In the genomic region with DNA sequence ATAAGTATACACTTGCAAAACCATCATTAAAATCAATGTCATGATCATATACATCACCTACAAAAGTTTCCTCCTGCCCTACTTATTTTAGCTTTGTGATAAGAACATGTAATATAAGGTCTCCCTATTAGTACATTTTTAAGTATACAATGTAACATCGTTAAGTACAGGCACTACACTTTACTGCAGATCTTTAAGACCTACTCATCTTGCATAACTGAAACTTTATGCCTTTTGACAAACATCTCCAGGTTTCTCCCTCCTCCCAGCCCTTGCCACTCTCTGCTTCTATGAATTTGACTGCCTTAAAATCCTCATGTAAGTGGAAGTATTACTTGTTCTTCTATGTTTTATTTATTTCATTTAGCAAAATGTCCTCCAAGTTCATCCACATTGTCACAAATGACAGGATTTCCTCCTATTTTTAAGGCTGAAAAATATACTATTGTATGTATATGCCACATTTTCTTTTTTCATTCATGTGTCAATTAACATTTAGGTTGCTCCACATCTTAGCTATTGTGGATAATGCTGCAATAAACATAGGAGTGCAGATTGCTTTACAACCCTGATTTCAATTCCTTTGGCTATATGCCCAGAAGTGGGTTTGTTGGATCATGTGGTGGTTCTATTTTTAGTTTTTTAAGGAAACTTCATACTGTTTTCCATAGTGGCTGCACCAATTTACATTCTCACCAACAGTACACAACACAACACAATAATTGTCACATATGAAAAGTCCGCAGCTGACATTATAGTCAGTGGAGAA, we compare ENCODE assay signal across 17 cellular contexts.
DNase-seq lines count a peak whose midpoint lies in the region; ATAC-seq, FAIRE-seq and TF ChIP-seq lines count a peak whose summit lies in the region.
"Had no signal": no experiment of that assay in that cellular context is flagged by ENCODE, and none has a peak within 500 bp of the region (broad histone marks: within the 10 kb centered on the region; RNA-seq: fewer than 3 reads in every experiment).

No MANE protein-coding gene starts in this region.

- no peak overlapping the region for H4K91ac ChIP-seq in trophoblast cell (ENCODE audit: low read depth, low read length)

- H2BK5ac ChIP-seq in trophoblast cell (ENCODE audit: low read depth, low read length, poor library complexity): no peak overlapping the region

- no peak overlapping the region for H3K23ac ChIP-seq in trophoblast cell (ENCODE audit: low read length)

- no peaks in the 10 kb centered on the region for H3K79me1 ChIP-seq in trophoblast cell (ENCODE audit: low read length)

- H3K4ac ChIP-seq in trophoblast cell (ENCODE audit: low read depth, low read length): no peak overlapping the region

- H3K27me3 ChIP-seq in bronchial epithelial cell (ENCODE audit: control insufficient read depth, insufficient read depth, low read length): no peaks in the 10 kb centered on the region
- no peaks in the 10 kb centered on the region for H3K27me3 ChIP-seq in kidney epithelial cell (ENCODE audit: control insufficient read depth, insufficient read depth, low read length)
- H3K27me3 ChIP-seq in trophoblast cell (ENCODE audit: insufficient read depth, low read length): no peaks in the 10 kb centered on the region
- no peaks in the 10 kb centered on the region for H3K27me3 ChIP-seq in tibial artery
- H3K27me3 ChIP-seq: dorsolateral prefrontal cortex, foreskin keratinocyte had no signal

- no peak overlapping the region for H4K8ac ChIP-seq in trophoblast cell (ENCODE audit: low read depth, low read length)

- no CpG with 5 or more reads among the region's 2 CpGs for WGBS in trophoblast cell (ENCODE audit: extremely low coverage, insufficient coverage, insufficient read length)

- no peak overlapping the region for H2BK12ac ChIP-seq in trophoblast cell (ENCODE audit: low read length)

- H3K9me3 ChIP-seq in trophoblast cell (ENCODE audit: insufficient read depth, low read depth, low read length) (no peaks in the 10 kb centered on the region), tibial artery (no peaks in the 10 kb centered on the region)

- no peak overlapping the region for H3K14ac ChIP-seq in trophoblast cell (ENCODE audit: low read length)

- H2AK5ac ChIP-seq in trophoblast cell (ENCODE audit: low read length): no peak overlapping the region

- no peak overlapping the region for H4K12ac ChIP-seq in trophoblast cell (ENCODE audit: low read depth, low read length)

- DNase-seq in DMS 273 (lab: John Stamatoyannopoulos, UW; ENCODE audit: unreplicated experiment) (peak; percentile 82), NCI-H2171 (lab: John Stamatoyannopoulos, UW) (peak; percentile 25), bronchial epithelial cell (ENCODE audit: low read depth) (peak; percentile 5), kidney epithelial cell (ENCODE audit: low read depth) (peak; percentile 16), trophoblast cell (no peak), tibial artery (no peak), KBM-7 (no peak)
- DNase-seq: activated CD4-positive, alpha-beta T cell treated with anti-CD3 and anti-CD28 coated beads for 1 hour; activated naive CD8-positive, alpha-beta T cell treated with anti-CD3 and anti-CD28 coated beads for 36 hours; activated T-cell treated with anti-CD3 and anti-CD28 coated beads for 4 hours; dorsolateral prefrontal cortex; H7; MM.1S; stimulated activated CD4-positive, alpha-beta T cell treated with anti-CD3 and anti-CD28 coated beads, Interleukin-1b, Interleukin-23, amount 100 ng/mL, for 48 hours had no signal

- no peak overlapping the region for H3K18ac ChIP-seq in trophoblast cell (ENCODE audit: low read length)

- ATAC-seq in HG02642 (IDR thresholded peaks at IDR 0.05; ENCODE audit: poor library complexity, unreplicated experiment): no peak
- ATAC-seq: foreskin keratinocyte, Panc1 had no signal

- H3K27ac ChIP-seq in trophoblast cell (ENCODE audit: low read depth, low read length) (no peak overlapping the region), tibial artery (no peak overlapping the region)
- H3K27ac ChIP-seq: dorsolateral prefrontal cortex, foreskin keratinocyte had no signal

- intact Hi-C loops in tibial artery (cut with DNase I; ENCODE audit: low total_unique reads): no loop called here

- no peak overlapping the region for H2AFZ ChIP-seq in trophoblast cell (ENCODE audit: insufficient read depth, low read length, poor library complexity)

- no peaks in the 10 kb centered on the region for H3K79me2 ChIP-seq in trophoblast cell (ENCODE audit: control insufficient read depth, insufficient read depth, low read length, poor library complexity)

- H3K9ac ChIP-seq in trophoblast cell (ENCODE audit: low read length): no peak overlapping the region

- in situ Hi-C loops in KBM-7 (cut with MboI; ENCODE audit: low pct_unique_long_range_greater_than_20kb, low sequenced_read_pairs): no loop called here

- no peak overlapping the region for H2BK120ac ChIP-seq in trophoblast cell (ENCODE audit: insufficient read depth, low read length, poor library complexity)

- H3K36me3 ChIP-seq in bronchial epithelial cell (ENCODE audit: control insufficient read depth, insufficient read depth, low read length): no peaks in the 10 kb centered on the region
- no peaks in the 10 kb centered on the region for H3K36me3 ChIP-seq in kidney epithelial cell (ENCODE audit: control insufficient read depth, insufficient read depth, low read length)
- no peaks in the 10 kb centered on the region for H3K36me3 ChIP-seq in trophoblast cell (ENCODE audit: control insufficient read depth in 1 of 2, insufficient read depth in 2 of 2, low read length in 2 of 2)
- no peaks in the 10 kb centered on the region for H3K36me3 ChIP-seq in tibial artery

- H3K4me1 ChIP-seq in trophoblast cell (ENCODE audit: control insufficient read depth in 1 of 2, insufficient read depth in 2 of 2, low read length in 2 of 2) (no peaks in the 10 kb centered on the region), tibial artery (peaks cover 0 to 4% (median 0%) of the 10 kb centered on the region in 4 donors)
- H3K4me1 ChIP-seq: foreskin keratinocyte had no signal

- TF ChIP-seq CTCF in bronchial epithelial cell (IDR thresholded peaks at IDR 0.05; ENCODE audit: insufficient read depth, low read length, severe bottlenecking): no peak
- no peak for TF ChIP-seq CTCF in kidney epithelial cell (IDR thresholded peaks at IDR 0.05; ENCODE audit: insufficient read depth, low read length, poor library complexity, severe bottlenecking)
- TF ChIP-seq CTCF in tibial artery (IDR thresholded peaks at IDR 0.05): no peak

- H3K4me2 ChIP-seq in trophoblast cell (ENCODE audit: low read length): no peak overlapping the region

- no peak for FAIRE-seq in bronchial epithelial cell (lab: Jason Lieb, UNC)

- H3K4me3 ChIP-seq in bronchial epithelial cell (ENCODE audit: low read depth, low read length): no peak overlapping the region
- H3K4me3 ChIP-seq in kidney epithelial cell (ENCODE audit: low read depth, low read length): no peak overlapping the region
- H3K4me3 ChIP-seq in trophoblast cell (ENCODE audit: low read depth, low read length): no peak overlapping the region
- no peak overlapping the region for H3K4me3 ChIP-seq in tibial artery
- H3K4me3 ChIP-seq: dorsolateral prefrontal cortex had no signal

Comparison
In these comparisons a context has a peak if more than half of its experiments do, and no peak if none do; other contexts are left out.
1. DNase-seq: peak in DMS 273 (single experiment), NCI-H2171 (single experiment), bronchial epithelial cell (single experiment) and kidney epithelial cell (single experiment); none in trophoblast cell (0 of 2), tibial artery (0 of 2) and KBM-7 (single experiment).